In genomic region chr13:76586842-76587241, GRCh38 we compare ENCODE assay signal across 1 cellular context.
A peak's percentile ranks its signal among the peaks of the same experiment; 100 is the strongest.
TF ChIP-seq lines count a peak whose summit lies in the region.

No MANE protein-coding gene starts in this region.

TF ChIP-seq in HEK293, 187 proteins besides CTCF, POLR2A, EP300 and RAD21 (continued from another document):
- peak; percentile 87 for TF ChIP-seq ZNF140 (tag by site-specific recombination; IDR thresholded peaks at IDR 0.05)
- no peak for TF ChIP-seq ZFP37 (tag by site-specific recombination; IDR thresholded peaks at IDR 0.05)
- peak; percentile 47; the same call in 1 of the 2 replicates for TF ChIP-seq ZBTB8A (tag by site-specific recombination; IDR thresholded peaks at IDR 0.05)
- TF ChIP-seq, protein P1, sequence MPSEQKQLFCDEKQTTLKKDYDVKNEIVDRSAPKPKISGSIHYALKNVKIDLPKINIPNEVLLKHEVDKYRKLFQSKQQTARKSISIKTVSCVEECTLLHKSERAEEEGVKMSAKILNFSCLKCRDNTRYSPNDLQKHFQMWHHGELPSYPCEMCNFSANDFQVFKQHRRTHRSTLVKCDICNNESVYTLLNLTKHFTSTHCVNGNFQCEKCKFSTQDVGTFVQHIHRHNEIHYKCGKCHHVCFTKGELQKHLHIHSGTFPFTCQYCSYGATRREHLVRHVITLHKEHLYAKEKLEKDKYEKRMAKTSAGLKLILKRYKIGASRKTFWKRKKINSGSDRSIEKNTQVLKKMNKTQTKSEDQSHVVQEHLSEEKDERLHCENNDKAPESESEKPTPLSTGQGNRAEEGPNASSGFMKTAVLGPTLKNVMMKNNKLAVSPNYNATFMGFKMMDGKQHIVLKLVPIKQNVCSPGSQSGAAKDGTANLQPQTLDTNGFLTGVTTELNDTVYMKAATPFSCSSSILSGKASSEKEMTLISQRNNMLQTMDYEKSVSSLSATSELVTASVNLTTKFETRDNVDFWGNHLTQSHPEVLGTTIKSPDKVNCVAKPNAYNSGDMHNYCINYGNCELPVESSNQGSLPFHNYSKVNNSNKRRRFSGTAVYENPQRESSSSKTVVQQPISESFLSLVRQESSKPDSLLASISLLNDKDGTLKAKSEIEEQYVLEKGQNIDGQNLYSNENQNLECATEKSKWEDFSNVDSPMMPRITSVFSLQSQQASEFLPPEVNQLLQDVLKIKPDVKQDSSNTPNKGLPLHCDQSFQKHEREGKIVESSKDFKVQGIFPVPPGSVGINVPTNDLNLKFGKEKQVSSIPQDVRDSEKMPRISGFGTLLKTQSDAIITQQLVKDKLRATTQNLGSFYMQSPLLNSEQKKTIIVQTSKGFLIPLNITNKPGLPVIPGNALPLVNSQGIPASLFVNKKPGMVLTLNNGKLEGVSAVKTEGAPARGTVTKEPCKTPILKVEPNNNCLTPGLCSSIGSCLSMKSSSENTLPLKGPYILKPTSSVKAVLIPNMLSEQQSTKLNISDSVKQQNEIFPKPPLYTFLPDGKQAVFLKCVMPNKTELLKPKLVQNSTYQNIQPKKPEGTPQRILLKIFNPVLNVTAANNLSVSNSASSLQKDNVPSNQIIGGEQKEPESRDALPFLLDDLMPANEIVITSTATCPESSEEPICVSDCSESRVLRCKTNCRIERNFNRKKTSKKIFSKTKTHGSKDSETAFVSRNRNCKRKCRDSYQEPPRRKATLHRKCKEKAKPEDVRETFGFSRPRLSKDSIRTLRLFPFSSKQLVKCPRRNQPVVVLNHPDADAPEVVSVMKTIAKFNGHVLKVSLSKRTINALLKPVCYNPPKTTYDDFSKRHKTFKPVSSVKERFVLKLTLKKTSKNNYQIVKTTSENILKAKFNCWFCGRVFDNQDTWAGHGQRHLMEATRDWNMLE (tag by site-specific recombination; conservative IDR thresholded peaks at IDR 0.05; ENCODE audit: low read depth), result peak; percentile 73; the same call in 1 of the 2 replicates
- TF ChIP-seq ZNF654 (tag by site-specific recombination; IDR thresholded peaks at IDR 0.05; ENCODE audit: low read depth), result 0 out of 2 replicates have a peak, but pooled peaks have one; percentile 5
- TF ChIP-seq RBAK (tag by site-specific recombination; IDR thresholded peaks at IDR 0.05), result no peak
- TF ChIP-seq ZNF560 (tag by site-specific recombination; IDR thresholded peaks at IDR 0.05; ENCODE audit: borderline replicate concordance), result 0 out of 2 replicates have a peak, but pooled peaks have one; percentile 29
- peak; percentile 74 for TF ChIP-seq ZNF426 (tag by site-specific recombination; IDR thresholded peaks at IDR 0.05)
- TF ChIP-seq ZNF433 (tag by site-specific recombination; IDR thresholded peaks at IDR 0.05; ENCODE audit: low read depth), result peak; percentile 35; the same call in 1 of the 2 replicates
- no peak for TF ChIP-seq ZNF529 (tag by site-specific recombination; IDR thresholded peaks at IDR 0.05; ENCODE audit: insufficient replicate concordance)
- TF ChIP-seq ZNF266 (tag by site-specific recombination; IDR thresholded peaks at IDR 0.05; ENCODE audit: low read depth), result peak; percentile 28; the same call in 1 of the 2 replicates
- TF ChIP-seq ZNF791 (tag by site-specific recombination; IDR thresholded peaks at IDR 0.05), result peak; percentile 62; the same call in 1 of the 2 replicates
- TF ChIP-seq ZNF394 (tag by site-specific recombination; IDR thresholded peaks at IDR 0.05; ENCODE audit: borderline replicate concordance), result peak; percentile 86
- TF ChIP-seq, protein P2, sequence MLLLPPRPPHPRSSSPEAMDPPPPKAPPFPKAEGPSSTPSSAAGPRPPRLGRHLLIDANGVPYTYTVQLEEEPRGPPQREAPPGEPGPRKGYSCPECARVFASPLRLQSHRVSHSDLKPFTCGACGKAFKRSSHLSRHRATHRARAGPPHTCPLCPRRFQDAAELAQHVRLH (tag by site-specific recombination; IDR thresholded peaks at IDR 0.05), result no peak
